In the genomic region with DNA sequence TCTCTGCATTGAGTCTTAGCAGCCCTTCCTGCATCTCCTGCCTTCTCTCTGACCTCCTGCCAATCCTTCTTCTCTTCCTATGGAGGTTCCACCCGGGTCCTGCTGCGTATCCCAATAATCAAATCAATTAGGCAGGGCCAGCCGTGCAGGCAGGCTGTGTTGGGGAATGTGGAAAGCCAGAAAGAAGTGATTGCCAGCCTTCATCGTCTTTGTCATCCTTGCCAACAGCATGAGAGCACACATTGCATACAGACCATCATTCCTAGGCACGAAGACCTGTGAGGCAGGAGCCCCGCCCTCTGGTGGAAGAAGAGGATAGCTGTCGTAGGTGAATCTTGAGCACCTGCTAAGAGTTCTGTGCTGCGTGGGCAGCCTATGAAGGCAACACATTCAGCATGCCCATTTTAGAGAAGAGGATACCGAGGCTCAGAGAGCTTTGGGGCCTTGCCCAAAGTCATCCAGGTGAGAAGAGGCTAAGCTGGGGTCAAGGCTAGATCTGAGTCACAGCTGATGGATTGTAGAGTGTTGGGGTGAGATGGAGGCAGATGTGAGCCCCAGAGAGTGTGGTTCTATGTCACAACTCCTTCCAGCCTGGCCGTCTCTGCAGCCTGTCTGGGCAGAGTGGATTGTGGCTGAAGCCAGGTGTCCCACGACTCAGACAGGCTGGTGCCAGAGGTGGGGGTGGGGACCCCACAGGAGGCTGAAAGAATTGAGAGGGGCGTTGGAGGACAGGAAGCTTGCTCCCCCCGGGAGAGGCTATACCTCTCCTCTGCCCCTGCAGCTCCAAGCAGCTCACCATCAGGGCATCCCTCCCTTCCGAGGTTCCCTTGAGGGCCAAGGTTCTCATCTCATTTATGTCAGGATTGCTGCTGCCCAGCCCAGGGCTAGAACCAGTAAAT, we compare ENCODE assay signal across 9 cellular contexts. TPM values are rescaled to one million over a fixed set of nuclear protein-coding genes. Genes with fewer than 3 reads are reported as not detected.
DNase-seq lines count a peak whose midpoint lies in the region; ATAC-seq, FAIRE-seq and TF ChIP-seq lines count a peak whose summit lies in the region.
"Had no signal": no experiment of that assay in that cellular context is flagged by ENCODE, and none has a peak within 500 bp of the region (broad histone marks: within the 10 kb centered on the region; RNA-seq: fewer than 3 reads in every experiment).

No MANE protein-coding gene starts in this region.

- peak; percentile 82 to 89 for TF ChIP-seq CTCF in GM23338 (conservative IDR thresholded peaks at IDR 0.05; ENCODE audit: low read depth in 2 of 2)
- TF ChIP-seq CTCF in WERI-Rb-1 (IDR thresholded peaks at IDR 0.05; ENCODE audit: low read depth, low read length) = peak; percentile 71

- H3K36me3 Mint-ChIP-seq in GM23338 (ENCODE audit: low read depth) = no peaks in the 10 kb centered on the region; the same call in 2 of the 3 replicates

- peak; percentile 95 for ATAC-seq in GM23338

- no peak overlapping the region for H3K4me3 ChIP-seq in GM23338
- H3K4me3 ChIP-seq in WERI-Rb-1 (ENCODE audit: low read depth, low read length) = no peak overlapping the region
- H3K4me3 ChIP-seq in mesendoderm (ENCODE audit: low read length) = no peak overlapping the region

- no peak overlapping the region for H2BK120ac ChIP-seq in mesendoderm (ENCODE audit: low read depth, low read length)

- H3K79me1 ChIP-seq in mesendoderm (ENCODE audit: low read length) = peaks cover 8% of the 10 kb centered on the region

- peaks cover 9% of the 10 kb centered on the region for H4K20me1 ChIP-seq in GM23338 (replicated peaks; ENCODE audit: insufficient read depth)

- no peaks in the 10 kb centered on the region for H3K9me3 Mint-ChIP-seq in GM23338

- H3K27me3 ChIP-seq in GM23338 (ENCODE audit: insufficient read depth) (no peaks in the 10 kb centered on the region), WERI-Rb-1 (ENCODE audit: insufficient read depth, low read depth, severe bottlenecking) (no peaks in the 10 kb centered on the region), mesendoderm (ENCODE audit: insufficient read depth, low read length, poor library complexity) (no peaks in the 10 kb centered on the region)

- no peak overlapping the region for H2BK15ac ChIP-seq in mesendoderm (replicated peaks; ENCODE audit: low read depth)

- DNase-seq in DMS 273 (lab: John Stamatoyannopoulos, UW; ENCODE audit: unreplicated experiment) (peak; percentile 28), DMS 273 treated with DMSO at 0.1 percent for 48 hours (lab: John Stamatoyannopoulos, UW) (no peak), GM23338 (ENCODE audit: low spot score) (peak; percentile 88), WERI-Rb-1 (peak; percentile 36), mesendoderm (peak; percentile 73), NCI-H510A treated with DMSO at 0.1 percent for 48 hours (lab: John Stamatoyannopoulos, UW) (no peak), NCI-H1105 (lab: John Stamatoyannopoulos, UW) (no peak), H54 (ENCODE audit: insufficient read length, low spot score) (no peak)
- DNase-seq: 8988T had no signal

- H3K79me2 ChIP-seq in GM23338 (replicated peaks; ENCODE audit: insufficient read depth) (peaks cover 3% of the 10 kb centered on the region; the same call in 1 of the 2 replicates), mesendoderm (ENCODE audit: control insufficient read depth, insufficient read depth, low read length) (peaks cover 4% of the 10 kb centered on the region)

- H3K4me1 Mint-ChIP-seq in GM23338 = peaks cover 4% of the 10 kb centered on the region

- H3K27ac ChIP-seq in GM23338 (ENCODE audit: low read depth) (no peak overlapping the region), WERI-Rb-1 (no peak overlapping the region), mesendoderm (ENCODE audit: low read depth, low read length) (no peak overlapping the region)

- H3K4me3 Mint-ChIP-seq in GM23338 = no peak overlapping the region

- no peaks in the 10 kb centered on the region for H3F3A ChIP-seq in GM23338 (replicated peaks; ENCODE audit: low read depth)

- H3K27me3 Mint-ChIP-seq in GM23338 (ENCODE audit: insufficient read depth, low read depth, poor library complexity) = peaks cover 5% of the 10 kb centered on the region

- H3K4ac ChIP-seq in mesendoderm (ENCODE audit: low read depth, low read length) = no peak overlapping the region

- no CpG with 5 or more reads among the region's 14 CpGs for WGBS in mesendoderm (ENCODE audit: extremely low coverage, insufficient coverage, low lambda C conversion rate)

- H3K9me2 ChIP-seq in GM23338 (ENCODE audit: insufficient read depth) = no peaks in the 10 kb centered on the region; the same call in 1 of the 2 replicates

- no peak for FAIRE-seq in H54 (lab: Jason Lieb, UNC)

- H3K9ac ChIP-seq in mesendoderm (ENCODE audit: low read length) = no peak overlapping the region

- H2AFZ ChIP-seq in GM23338 = no peak overlapping the region

- no peak for TF ChIP-seq POLR2A in H54 (IDR thresholded peaks at IDR 0.05; ENCODE audit: low read depth, low read length)

- H4K8ac ChIP-seq in mesendoderm (ENCODE audit: low read depth, low read length) = no peak overlapping the region

- H3K56ac ChIP-seq in mesendoderm (ENCODE audit: low read length) = no peak overlapping the region

- H3K27ac Mint-ChIP-seq in GM23338 = no peak overlapping the region

- H3K4me1 ChIP-seq in GM23338 (ENCODE audit: insufficient read depth) (0 out of 2 replicates have a peak, but pooled peaks cover 4% of the 10 kb centered on the region), mesendoderm (ENCODE audit: control insufficient read depth, low read depth, low read length) (no peaks in the 10 kb centered on the region)

- no peaks in the 10 kb centered on the region for H3K9me3 ChIP-seq in WERI-Rb-1 (ENCODE audit: severe bottlenecking)

- no peak overlapping the region for H2AK5ac ChIP-seq in mesendoderm (ENCODE audit: low read length)

- H2BK5ac ChIP-seq in mesendoderm (ENCODE audit: low read length) = no peak overlapping the region

- H3K18ac ChIP-seq in mesendoderm (ENCODE audit: low read length) = no peak overlapping the region

- H3K23ac ChIP-seq in mesendoderm (ENCODE audit: low read length) = no peak overlapping the region

- H4K5ac ChIP-seq in mesendoderm (ENCODE audit: low read length) = no peak overlapping the region

- no peak overlapping the region for H3K4me2 ChIP-seq in GM23338
- no peak overlapping the region for H3K4me2 ChIP-seq in mesendoderm (ENCODE audit: low read length)

- no peaks in the 10 kb centered on the region for H3K36me3 ChIP-seq in GM23338 (ENCODE audit: insufficient read depth)
- peaks cover 22% of the 10 kb centered on the region for H3K36me3 ChIP-seq in WERI-Rb-1
- H3K36me3 ChIP-seq in mesendoderm (ENCODE audit: control insufficient read depth, insufficient read depth, low read length) = no peaks in the 10 kb centered on the region

TF ChIP-seq in GM23338, 12 proteins besides CTCF, POLR2A, EP300 and RAD21 (continues in another document):
- TF ChIP-seq EZH2 (IDR thresholded peaks at IDR 0.05; ENCODE audit: low read depth, unreplicated experiment) (no peak), POLR2AphosphoS5 (IDR thresholded peaks at IDR 0.05; ENCODE audit: low read depth) (no peak), STAT1 (IDR thresholded peaks at IDR 0.05; ENCODE audit: unreplicated experiment) (no peak), EZH2phosphoT487 (IDR thresholded peaks at IDR 0.05; ENCODE audit: unreplicated experiment) (no peak), ZNF331 (CRISPR knock-in tag; IDR thresholded peaks at IDR 0.05; ENCODE audit: low read depth) (no peak), NANOG (IDR thresholded peaks at IDR 0.05; ENCODE audit: borderline replicate concordance) (no peak), ZNF114 (CRISPR knock-in tag; IDR thresholded peaks at IDR 0.05) (no peak)
- TF ChIP-seq, protein P1, sequence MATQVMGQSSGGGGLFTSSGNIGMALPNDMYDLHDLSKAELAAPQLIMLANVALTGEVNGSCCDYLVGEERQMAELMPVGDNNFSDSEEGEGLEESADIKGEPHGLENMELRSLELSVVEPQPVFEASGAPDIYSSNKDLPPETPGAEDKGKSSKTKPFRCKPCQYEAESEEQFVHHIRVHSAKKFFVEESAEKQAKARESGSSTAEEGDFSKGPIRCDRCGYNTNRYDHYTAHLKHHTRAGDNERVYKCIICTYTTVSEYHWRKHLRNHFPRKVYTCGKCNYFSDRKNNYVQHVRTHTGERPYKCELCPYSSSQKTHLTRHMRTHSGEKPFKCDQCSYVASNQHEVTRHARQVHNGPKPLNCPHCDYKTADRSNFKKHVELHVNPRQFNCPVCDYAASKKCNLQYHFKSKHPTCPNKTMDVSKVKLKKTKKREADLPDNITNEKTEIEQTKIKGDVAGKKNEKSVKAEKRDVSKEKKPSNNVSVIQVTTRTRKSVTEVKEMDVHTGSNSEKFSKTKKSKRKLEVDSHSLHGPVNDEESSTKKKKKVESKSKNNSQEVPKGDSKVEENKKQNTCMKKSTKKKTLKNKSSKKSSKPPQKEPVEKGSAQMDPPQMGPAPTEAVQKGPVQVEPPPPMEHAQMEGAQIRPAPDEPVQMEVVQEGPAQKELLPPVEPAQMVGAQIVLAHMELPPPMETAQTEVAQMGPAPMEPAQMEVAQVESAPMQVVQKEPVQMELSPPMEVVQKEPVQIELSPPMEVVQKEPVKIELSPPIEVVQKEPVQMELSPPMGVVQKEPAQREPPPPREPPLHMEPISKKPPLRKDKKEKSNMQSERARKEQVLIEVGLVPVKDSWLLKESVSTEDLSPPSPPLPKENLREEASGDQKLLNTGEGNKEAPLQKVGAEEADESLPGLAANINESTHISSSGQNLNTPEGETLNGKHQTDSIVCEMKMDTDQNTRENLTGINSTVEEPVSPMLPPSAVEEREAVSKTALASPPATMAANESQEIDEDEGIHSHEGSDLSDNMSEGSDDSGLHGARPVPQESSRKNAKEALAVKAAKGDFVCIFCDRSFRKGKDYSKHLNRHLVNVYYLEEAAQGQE (IDR thresholded peaks at IDR 0.05; ENCODE audit: unreplicated experiment) = no peak

RNA-seq across cellular contexts. Expression of a gene that starts 12.7 kb away (rescaled TPM):
- 15.1 and 16.2 TPM in 2 replicates for total RNA-seq in GM23338 (2014; rRNA removed; shearing (Covaris generic))
- 12.7 and 13.8 TPM in 2 replicates for polyA plus RNA-seq in GM23338 (2016; fragmentation: Nextera tagmentation; extraction: Ambion mirVana)
- 18.8 TPM for polyA plus RNA-seq in mesendoderm (2013, experiment 1 of 2)
- 18.0 TPM for polyA plus RNA-seq in mesendoderm (2013, experiment 2 of 2)

Comparison
In these comparisons a context has a peak if more than half of its experiments do, and no peak if none do; other contexts are left out.
1. DNase-seq: peak in DMS 273 (single experiment), GM23338 (single experiment), WERI-Rb-1 (single experiment) and mesendoderm (single experiment); none in DMS 273 treated with DMSO at 0.1 percent for 48 hours (single experiment), NCI-H510A treated with DMSO at 0.1 percent for 48 hours (single experiment), NCI-H1105 (single experiment) and H54 (single experiment).